ENCODE assay signal across 2 cellular contexts in genomic region chr12:47391566-47391965, GRCh38.
TF ChIP-seq lines count a peak whose summit lies in the region.

No MANE protein-coding gene starts in this region.

TF ChIP-seq in GM12878, 131 proteins besides CTCF, POLR2A, EP300 and RAD21 (continued from another document):
- no peak for TF ChIP-seq CEBPZ (IDR thresholded peaks at IDR 0.05; ENCODE audit: low read depth, low read length)

TF ChIP-seq in HepG2, 621 proteins besides CTCF, POLR2A, EP300 and RAD21:
- TF ChIP-seq DZIP1 (CRISPR knock-in tag; IDR thresholded peaks at IDR 0.05) (no peak), KLF16 (CRISPR knock-in tag; IDR thresholded peaks at IDR 0.05) (no peak), ZNF337 (CRISPR knock-in tag; IDR thresholded peaks at IDR 0.05; ENCODE audit: borderline replicate concordance, low read depth) (no peak)
